In genomic region chr3:39905788-39906187, GRCh38 we compare ENCODE assay signal across 27 cellular contexts.
"Had no signal": no experiment of that assay in that cellular context is flagged by ENCODE, and none has a peak within 500 bp of the region (broad histone marks: within the 10 kb centered on the region; RNA-seq: fewer than 3 reads in every experiment).

No MANE protein-coding gene starts in this region.

- H3K27ac ChIP-seq: stomach, suprapubic skin, testis, thoracic aorta, thyroid gland, tibial artery, tibial nerve, transverse colon, upper lobe of left lung, upper lobe of right lung, uterus, vagina had no signal

- DNase-seq: stimulated activated CD4-positive, alpha-beta T cell treated with anti-CD3 and anti-CD28 coated beads, Interleukin-2, amount 100 ng/mL, for 48 hours; stimulated activated CD4-positive, alpha-beta T cell treated with anti-CD3 and anti-CD28 coated beads, Interleukin-4, amount 100 ng/mL, for 1 hour; stimulated activated CD4-positive, alpha-beta T cell treated with anti-CD3 and anti-CD28 coated beads, Interleukin-4, amount 100 ng/mL, for 24 hours; stimulated activated CD4-positive, alpha-beta T cell treated with anti-CD3 and anti-CD28 coated beads, Interleukin-4, amount 100 ng/mL, for 4 hours; stimulated activated CD8-positive, alpha-beta memory T cell treated with anti-CD3 and anti-CD28 coated beads, Interleukin-4, amount 100 ng/mL, for 48 hours; stimulated activated naive B cell treated with anti-CD40 and anti-IgM and Interleukin-4, amounts not matched to agents 10 μg/mL and 1 μg/mL and 100 μg/mL, for 72 hours; stimulated activated naive CD4-positive, alpha-beta T cell; stimulated activated naive CD4-positive, alpha-beta T cell treated with Interleukin-2 at 50 U/mL for 16 hours; stimulated activated naive CD8-positive, alpha-beta T cell treated with anti-CD3 and anti-CD28 coated beads, Interleukin-15, amount 100 ng/mL, for 72 hours; stimulated activated naive CD8-positive, alpha-beta T cell treated with anti-CD3 and anti-CD28 coated beads, Interleukin-15, Interleukin-2, amounts not matched to agents 100 U/mL and 50 U/mL, for 24 hours; stomach; substantia nigra; testis; thyroid gland; tibial artery; transverse colon; trophoblast cell; upper lobe of left lung; upper lobe of right lung; uterus had no signal

- H3K9me3 ChIP-seq: stomach, suprapubic skin, testis, thoracic aorta, thyroid gland, tibial artery, tibial nerve, transverse colon, upper lobe of left lung, upper lobe of right lung, uterus, vagina had no signal

- H3K4me1 ChIP-seq: suprapubic skin, testis, upper lobe of left lung, upper lobe of right lung, uterus had no signal

- H3K36me3 ChIP-seq: stomach, suprapubic skin, thoracic aorta, thyroid gland, tibial artery, tibial nerve, transverse colon, upper lobe of left lung, upper lobe of right lung, uterus, vagina had no signal

- H3K4me3 ChIP-seq: stomach, suprapubic skin, testis, thoracic aorta, thyroid gland, tibial artery, tibial nerve, transverse colon, upper lobe of left lung, upper lobe of right lung, uterus, vagina had no signal

- H3K27me3 ChIP-seq: stomach, suprapubic skin, testis, thyroid gland, tibial artery, tibial nerve, transverse colon, upper lobe of left lung, upper lobe of right lung, uterus, vagina had no signal

- FAIRE-seq: urothelium cell line had no signal

- ATAC-seq: stimulated activated effector memory CD8-positive, alpha-beta T cell treated with anti-CD3 and anti-CD28 coated beads, Interleukin-12 subunit alpha, Interleukin-12 subunit beta, amount 100 ng/mL, for 72 hours; stimulated activated memory B cell treated with anti-CD40 and anti-IgM and Interleukin-4, amounts not matched to agents 10 μg/mL and 1 μg/mL and 100 μg/mL, for 72 hours; stimulated activated naive B cell treated with anti-CD40 and anti-IgM and Interleukin-4, amounts not matched to agents 10 μg/mL and 1 μg/mL and 100 μg/mL, for 72 hours; stimulated activated naive CD8-positive, alpha-beta T cell treated with anti-CD3 and anti-CD28 coated beads, Interleukin-15, amount 100 ng/mL, for 72 hours; stimulated activated naive CD8-positive, alpha-beta T cell treated with anti-CD3 and anti-CD28 coated beads, Interleukin-15, Interleukin-2, amounts not matched to agents 100 U/mL and 50 U/mL, for 24 hours; upper lobe of right lung had no signal
